In the genomic region with DNA sequence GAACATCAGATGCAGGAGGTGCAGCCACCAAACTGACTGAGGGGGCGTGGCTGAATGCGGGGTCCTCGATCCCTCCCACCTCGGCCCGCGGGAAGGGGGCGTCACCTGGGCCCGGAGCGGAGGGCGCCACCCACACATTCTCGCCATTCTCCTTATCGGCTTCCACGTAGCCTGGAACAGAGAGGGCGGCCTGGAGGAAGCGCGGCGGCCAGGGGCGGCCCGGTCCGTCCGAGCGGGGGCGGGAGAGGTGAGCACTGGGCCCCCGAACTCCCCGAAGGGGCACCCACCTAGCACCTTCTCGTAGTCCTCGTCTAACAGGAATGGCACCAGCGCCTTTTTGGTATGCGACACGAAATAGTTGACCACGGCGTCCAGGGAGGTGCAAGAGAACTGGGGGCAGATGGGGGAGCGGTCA, we compare ENCODE assay signal across 2 cellular contexts.
TF ChIP-seq lines count a peak whose summit lies in the region.

No MANE protein-coding gene starts in this region.

TF ChIP-seq in SK-N-SH treated with all-trans-retinoic acid at 6 μM for 48 hours, 23 proteins besides CTCF, POLR2A, EP300 and RAD21:
- TF ChIP-seq TCF4 (CRISPR knock-in tag; IDR thresholded peaks at IDR 0.05; ENCODE audit: borderline replicate concordance) (no peak), OSR1 (CRISPR knock-in tag; IDR thresholded peaks at IDR 0.05) (no peak), ZC3H10 (CRISPR knock-in tag; IDR thresholded peaks at IDR 0.05) (no peak), PPARA (CRISPR knock-in tag; IDR thresholded peaks at IDR 0.05; ENCODE audit: borderline replicate concordance) (no peak)
- TF ChIP-seq, protein P1, sequence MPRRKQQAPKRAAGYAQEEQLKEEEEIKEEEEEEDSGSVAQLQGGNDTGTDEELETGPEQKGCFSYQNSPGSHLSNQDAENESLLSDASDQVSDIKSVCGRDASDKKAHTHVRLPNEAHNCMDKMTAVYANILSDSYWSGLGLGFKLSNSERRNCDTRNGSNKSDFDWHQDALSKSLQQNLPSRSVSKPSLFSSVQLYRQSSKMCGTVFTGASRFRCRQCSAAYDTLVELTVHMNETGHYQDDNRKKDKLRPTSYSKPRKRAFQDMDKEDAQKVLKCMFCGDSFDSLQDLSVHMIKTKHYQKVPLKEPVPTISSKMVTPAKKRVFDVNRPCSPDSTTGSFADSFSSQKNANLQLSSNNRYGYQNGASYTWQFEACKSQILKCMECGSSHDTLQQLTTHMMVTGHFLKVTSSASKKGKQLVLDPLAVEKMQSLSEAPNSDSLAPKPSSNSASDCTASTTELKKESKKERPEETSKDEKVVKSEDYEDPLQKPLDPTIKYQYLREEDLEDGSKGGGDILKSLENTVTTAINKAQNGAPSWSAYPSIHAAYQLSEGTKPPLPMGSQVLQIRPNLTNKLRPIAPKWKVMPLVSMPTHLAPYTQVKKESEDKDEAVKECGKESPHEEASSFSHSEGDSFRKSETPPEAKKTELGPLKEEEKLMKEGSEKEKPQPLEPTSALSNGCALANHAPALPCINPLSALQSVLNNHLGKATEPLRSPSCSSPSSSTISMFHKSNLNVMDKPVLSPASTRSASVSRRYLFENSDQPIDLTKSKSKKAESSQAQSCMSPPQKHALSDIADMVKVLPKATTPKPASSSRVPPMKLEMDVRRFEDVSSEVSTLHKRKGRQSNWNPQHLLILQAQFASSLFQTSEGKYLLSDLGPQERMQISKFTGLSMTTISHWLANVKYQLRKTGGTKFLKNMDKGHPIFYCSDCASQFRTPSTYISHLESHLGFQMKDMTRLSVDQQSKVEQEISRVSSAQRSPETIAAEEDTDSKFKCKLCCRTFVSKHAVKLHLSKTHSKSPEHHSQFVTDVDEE (CRISPR knock-in tag; IDR thresholded peaks at IDR 0.05), result 0 out of 2 replicates have a peak, but pooled peaks have one; percentile 14
TF ChIP-seq in SK-N-SH treated with all-trans-retinoic acid at 6 μM for 48 hours: peak in this region for 1.

TF ChIP-seq in H1, 55 proteins besides CTCF, POLR2A, EP300 and RAD21:
- TF ChIP-seq, protein P2, sequence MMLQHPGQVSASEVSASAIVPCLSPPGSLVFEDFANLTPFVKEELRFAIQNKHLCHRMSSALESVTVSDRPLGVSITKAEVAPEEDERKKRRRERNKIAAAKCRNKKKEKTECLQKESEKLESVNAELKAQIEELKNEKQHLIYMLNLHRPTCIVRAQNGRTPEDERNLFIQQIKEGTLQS (IDR thresholded peaks at IDR 0.05; ENCODE audit: insufficient read depth, low read depth, low read length), result no peak
- TF ChIP-seq RXRA (IDR thresholded peaks at IDR 0.05; ENCODE audit: insufficient read depth, low read depth, low read length) (no peak), SP1 (IDR thresholded peaks at IDR 0.05; ENCODE audit: low read depth, low read length) (0 out of 2 replicates have a peak, but pooled peaks have one; percentile 32), SP4 (IDR thresholded peaks at IDR 0.05; ENCODE audit: low read length) (peak; percentile 78; the same call in 1 of the 2 replicates), NANOG (IDR thresholded peaks at IDR 0.05; ENCODE audit: insufficient read depth, low read depth, low read length, poor library complexity, severe bottlenecking) (no peak), GABPA (IDR thresholded peaks at IDR 0.05; ENCODE audit: borderline replicate concordance, insufficient read depth, low read length) (0 out of 2 replicates have a peak, but pooled peaks have one; percentile 33), TEAD4 (IDR thresholded peaks at IDR 0.05; ENCODE audit: low read depth, low read length) (peak; percentile 49; the same call in 1 of the 2 replicates), MAX (IDR thresholded peaks at IDR 0.05) (no peak), EGR1 (IDR thresholded peaks at IDR 0.05; ENCODE audit: borderline replicate concordance, low read depth, low read length) (peak; percentile 55; the same call in 1 of the 2 replicates), PHF8 (conservative IDR thresholded peaks at IDR 0.05; ENCODE audit: low read depth, low read length) (peak; percentile 67), SAP30 (IDR thresholded peaks at IDR 0.05; ENCODE audit: insufficient read depth, insufficient replicate concordance, low read length) (peak; percentile 54), KDM1A (IDR thresholded peaks at IDR 0.05; ENCODE audit: borderline replicate concordance, low read length) (peak; percentile 64; the same call in 1 of the 2 replicates), KDM4A (IDR thresholded peaks at IDR 0.05; ENCODE audit: low read depth, low read length, severe bottlenecking) (peak; percentile 77), EZH2 (IDR thresholded peaks at IDR 0.05; ENCODE audit: low read depth, low read length, severe bottlenecking) (no peak), HDAC2 (IDR thresholded peaks at IDR 0.05; ENCODE audit: borderline replicate concordance in 1 of 2, low read depth in 2 of 2, low read length in 2 of 2) (peak in 1 of 2 experiments; percentile 29; a peak in 1 of 4 replicates)
